ENCODE assay signal across 21 cellular contexts in genomic region chr3:141150431-141150830, GRCh38.
DNase-seq lines count a peak whose midpoint lies in the region; ATAC-seq and TF ChIP-seq lines count a peak whose summit lies in the region.
"Had no signal": no experiment of that assay in that cellular context is flagged by ENCODE, and none has a peak within 500 bp of the region (broad histone marks: within the 10 kb centered on the region; RNA-seq: fewer than 3 reads in every experiment).

No MANE protein-coding gene starts in this region.

- TF ChIP-seq POLR2A in esophagus muscularis mucosa (IDR thresholded peaks at IDR 0.05; ENCODE audit: low read depth): no peak
- no peak for TF ChIP-seq POLR2A in vagina (IDR thresholded peaks at IDR 0.05)

- peak; percentile 24 for ATAC-seq in sciatic nerve
- no peak for ATAC-seq in GM21723 (IDR thresholded peaks at IDR 0.05; ENCODE audit: unreplicated experiment)

- H3K9me3 ChIP-seq in WERI-Rb-1 (ENCODE audit: severe bottlenecking): no peaks in the 10 kb centered on the region
- H3K9me3 ChIP-seq in esophagus muscularis mucosa: no peaks in the 10 kb centered on the region
- H3K9me3 ChIP-seq in vagina: no peaks in the 10 kb centered on the region
- H3K9me3 ChIP-seq: BE2C had no signal

- H3K27me3 ChIP-seq in WERI-Rb-1 (ENCODE audit: insufficient read depth, low read depth, severe bottlenecking) (no peaks in the 10 kb centered on the region), esophagus muscularis mucosa (no peaks in the 10 kb centered on the region), vagina (no peaks in the 10 kb centered on the region)
- H3K27me3 ChIP-seq: BE2C had no signal

- H3K4me1 ChIP-seq in esophagus muscularis mucosa (no peaks in the 10 kb centered on the region), vagina (no peaks in the 10 kb centered on the region)
- H3K4me1 ChIP-seq: BE2C had no signal

- WGBS in esophagus muscularis mucosa: 87% methylated on average over 8 of the region's 8 CpGs

- H3K4me3 ChIP-seq in WERI-Rb-1 (ENCODE audit: low read depth, low read length) (no peak overlapping the region), esophagus muscularis mucosa (no peak overlapping the region), vagina (no peak overlapping the region)

- H3K27ac ChIP-seq in WERI-Rb-1 (no peak overlapping the region), esophagus muscularis mucosa (replicated peaks in 1 of 4) (no peak overlapping the region), vagina (no peak overlapping the region)
- H3K27ac ChIP-seq: 22Rv1 had no signal

- DNase-seq in DMS 273 (lab: John Stamatoyannopoulos, UW; ENCODE audit: unreplicated experiment) (peak; percentile 57), DMS 273 treated with DMSO at 0.1 percent for 48 hours (lab: John Stamatoyannopoulos, UW) (no peak), WERI-Rb-1 (no peak), esophagus muscularis mucosa (ENCODE audit: extremely low spot score) (peak; percentile 92), sciatic nerve (ENCODE audit: low spot score) (no peak), vagina (ENCODE audit: extremely low spot score in 2 of 2) (no peak), AG08395 (ENCODE audit: low spot score) (no peak)
- DNase-seq: BE2C; CD4-positive, CD25-positive, alpha-beta regulatory T cell; COR-L47; DMS153; KG1; NCI-H1694 treated with DMSO at 0.1 percent for 48 hours; NCI-H2107; NCI-H2227 treated with DMSO at 0.1 percent for 48 hours; NCI-H510A treated with DMSO at 0.1 percent for 48 hours; NCI-H82; RPMI8226; SHP77 treated with DMSO at 0.1 percent for 48 hours had no signal

- H3K36me3 ChIP-seq in WERI-Rb-1: peaks cover 6% of the 10 kb centered on the region
- H3K36me3 ChIP-seq in esophagus muscularis mucosa: no peaks in the 10 kb centered on the region
- no peaks in the 10 kb centered on the region for H3K36me3 ChIP-seq in vagina

- no peak for TF ChIP-seq EP300 in esophagus muscularis mucosa (IDR thresholded peaks at IDR 0.05)

- intact Hi-C loops in esophagus muscularis mucosa (cut with DNase I): no loop called here
- intact Hi-C loops in sciatic nerve (cut with DNase I): no loop called here
- intact Hi-C loops in vagina (cut with DNase I): no loop called here

- 0 out of 2 replicates have a peak, but pooled peaks have one; percentile 15 for TF ChIP-seq CTCF in WERI-Rb-1 (IDR thresholded peaks at IDR 0.05; ENCODE audit: low read depth, low read length)
- TF ChIP-seq CTCF in esophagus muscularis mucosa (IDR thresholded peaks at IDR 0.05): no peak
- no peak for TF ChIP-seq CTCF in vagina (IDR thresholded peaks at IDR 0.05)

Comparison
In these comparisons a context has a peak if more than half of its experiments do, and no peak if none do; other contexts are left out.
1. DNase-seq: peak in DMS 273 (single experiment) and esophagus muscularis mucosa (single experiment); none in DMS 273 treated with DMSO at 0.1 percent for 48 hours (single experiment), WERI-Rb-1 (single experiment), sciatic nerve (single experiment), vagina (0 of 2) and AG08395 (single experiment).